1 cellular context compared by ENCODE assay signal in genomic region chr1:23732363-23733224, GRCh38.
TF ChIP-seq lines count a peak whose summit lies in the region.

No MANE protein-coding gene starts in this region.

TF ChIP-seq in K562, 482 proteins besides CTCF, POLR2A, EP300 and RAD21 (continues in another document):
- TF ChIP-seq NFE2 (IDR thresholded peaks at IDR 0.05; ENCODE audit: low read depth) (peak; percentile 91), ZNF785 (CRISPR knock-in tag; IDR thresholded peaks at IDR 0.05) (no peak), ZBTB33 (CRISPR knock-in tag; IDR thresholded peaks at IDR 0.05) (peak; percentile 75; the same call in 1 of the 2 replicates), JUN (IDR thresholded peaks at IDR 0.05; ENCODE audit: borderline replicate concordance, low read depth, low read length) (peak; percentile 80), JUN (CRISPR knock-in tag; IDR thresholded peaks at IDR 0.05; ENCODE audit: borderline replicate concordance) (no peak), FOSL1 (tag; conservative IDR thresholded peaks at IDR 0.05) (peak; percentile 72), BCOR (IDR thresholded peaks at IDR 0.05) (no peak), ZNF124 (CRISPR knock-in tag; IDR thresholded peaks at IDR 0.05) (no peak), EGR1 (conservative IDR thresholded peaks at IDR 0.05) (peak; percentile 29; the same call in 1 of the 2 replicates), SMC3 (conservative IDR thresholded peaks at IDR 0.05; ENCODE audit: insufficient read depth, low read depth, low read length) (no peak), MAFG (tag; conservative IDR thresholded peaks at IDR 0.05) (peak; percentile 86), HMGN3 (IDR thresholded peaks at IDR 0.05; ENCODE audit: borderline replicate concordance, extremely low read depth, insufficient read length, low read depth, low read length) (no peak), NFATC3 (IDR thresholded peaks at IDR 0.05) (no peak), MAFK (IDR thresholded peaks at IDR 0.05; ENCODE audit: low read length) (peak; percentile 88), SAFB2 (IDR thresholded peaks at IDR 0.05; ENCODE audit: borderline replicate concordance, low read depth, low read length, severe bottlenecking) (no peak), CTBP1 (IDR thresholded peaks at IDR 0.05; ENCODE audit: borderline replicate concordance) (peak; percentile 64; the same call in 1 of the 2 replicates), SNRNP70 (optimal IDR thresholded peaks at IDR 0.05; ENCODE audit: low read depth, low read length) (no peak), KDM1A (IDR thresholded peaks at IDR 0.05) (peak; percentile 18 to 61; a peak in 1 of 4 replicates), DPF2 (IDR thresholded peaks at IDR 0.05) (peak; percentile 70), NFE2L1 (tag; IDR thresholded peaks at IDR 0.05; ENCODE audit: borderline replicate concordance, low read depth) (peak; percentile 62; the same call in 1 of the 2 replicates), ZNF140 (CRISPR knock-in tag; IDR thresholded peaks at IDR 0.05) (no peak), SRSF3 (IDR thresholded peaks at IDR 0.05; ENCODE audit: insufficient read depth, low read length) (no peak), ATF3 (IDR thresholded peaks at IDR 0.05) (peak; percentile 75), ATF3 (CRISPR knock-in tag; conservative IDR thresholded peaks at IDR 0.05) (no peak), FUS (optimal IDR thresholded peaks at IDR 0.05; ENCODE audit: low read depth, low read length) (no peak), CBX3 (IDR thresholded peaks at IDR 0.05; ENCODE audit: borderline replicate concordance in 1 of 2, low read length in 2 of 2) (0 out of 3 replicates have a peak, but pooled peaks of 1 of the 2 experiments have one; percentile 14), FOS (IDR thresholded peaks at IDR 0.05; ENCODE audit: extremely low read depth, insufficient read length) (peak; percentile 35), ETV1 (tag; conservative IDR thresholded peaks at IDR 0.05; ENCODE audit: low read depth) (no peak), C11orf30 (IDR thresholded peaks at IDR 0.05; ENCODE audit: low read depth) (peak; percentile 87), BACH1 (tag; IDR thresholded peaks at IDR 0.05) (peak; percentile 84), GABPA (tag; conservative IDR thresholded peaks at IDR 0.05; ENCODE audit: low read depth) (no peak), ZFP30 (CRISPR knock-in tag; IDR thresholded peaks at IDR 0.05; ENCODE audit: borderline replicate concordance) (no peak), HNRNPK (IDR thresholded peaks at IDR 0.05; ENCODE audit: low read depth, low read length, poor library complexity, severe bottlenecking) (no peak), MTA2 (IDR thresholded peaks at IDR 0.05; ENCODE audit: low read depth) (no peak), ARID1B (IDR thresholded peaks at IDR 0.05) (peak; percentile 51; the same call in 1 of the 2 replicates), ETV5 (CRISPR knock-in tag; IDR thresholded peaks at IDR 0.05; ENCODE audit: low read depth) (no peak), CBX2 (IDR thresholded peaks at IDR 0.05; ENCODE audit: insufficient read depth, low read length, poor library complexity, severe bottlenecking) (no peak), ZNF316 (IDR thresholded peaks at IDR 0.05) (peak; percentile 89), HOXB6 (CRISPR knock-in tag; IDR thresholded peaks at IDR 0.05; ENCODE audit: borderline replicate concordance) (no peak), JUND (IDR thresholded peaks at IDR 0.05; ENCODE audit: borderline replicate concordance, low read depth, low read length) (peak; percentile 74; the same call in 1 of the 2 replicates), JUND (tag; IDR thresholded peaks at IDR 0.05; ENCODE audit: borderline replicate concordance, low read depth, low read length) (peak; percentile 46; the same call in 1 of the 3 replicates), POLR2AphosphoS2 (IDR thresholded peaks at IDR 0.05; ENCODE audit: low read length) (no peak)
- TF ChIP-seq, protein P1, sequence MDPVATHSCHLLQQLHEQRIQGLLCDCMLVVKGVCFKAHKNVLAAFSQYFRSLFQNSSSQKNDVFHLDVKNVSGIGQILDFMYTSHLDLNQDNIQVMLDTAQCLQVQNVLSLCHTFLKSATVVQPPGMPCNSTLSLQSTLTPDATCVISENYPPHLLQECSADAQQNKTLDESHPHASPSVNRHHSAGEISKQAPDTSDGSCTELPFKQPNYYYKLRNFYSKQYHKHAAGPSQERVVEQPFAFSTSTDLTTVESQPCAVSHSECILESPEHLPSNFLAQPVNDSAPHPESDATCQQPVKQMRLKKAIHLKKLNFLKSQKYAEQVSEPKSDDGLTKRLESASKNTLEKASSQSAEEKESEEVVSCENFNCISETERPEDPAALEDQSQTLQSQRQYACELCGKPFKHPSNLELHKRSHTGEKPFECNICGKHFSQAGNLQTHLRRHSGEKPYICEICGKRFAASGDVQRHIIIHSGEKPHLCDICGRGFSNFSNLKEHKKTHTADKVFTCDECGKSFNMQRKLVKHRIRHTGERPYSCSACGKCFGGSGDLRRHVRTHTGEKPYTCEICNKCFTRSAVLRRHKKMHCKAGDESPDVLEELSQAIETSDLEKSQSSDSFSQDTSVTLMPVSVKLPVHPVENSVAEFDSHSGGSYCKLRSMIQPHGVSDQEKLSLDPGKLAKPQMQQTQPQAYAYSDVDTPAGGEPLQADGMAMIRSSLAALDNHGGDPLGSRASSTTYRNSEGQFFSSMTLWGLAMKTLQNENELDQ (CRISPR knock-in tag; IDR thresholded peaks at IDR 0.05; ENCODE audit: borderline replicate concordance) = no peak
- TF ChIP-seq, protein P2, sequence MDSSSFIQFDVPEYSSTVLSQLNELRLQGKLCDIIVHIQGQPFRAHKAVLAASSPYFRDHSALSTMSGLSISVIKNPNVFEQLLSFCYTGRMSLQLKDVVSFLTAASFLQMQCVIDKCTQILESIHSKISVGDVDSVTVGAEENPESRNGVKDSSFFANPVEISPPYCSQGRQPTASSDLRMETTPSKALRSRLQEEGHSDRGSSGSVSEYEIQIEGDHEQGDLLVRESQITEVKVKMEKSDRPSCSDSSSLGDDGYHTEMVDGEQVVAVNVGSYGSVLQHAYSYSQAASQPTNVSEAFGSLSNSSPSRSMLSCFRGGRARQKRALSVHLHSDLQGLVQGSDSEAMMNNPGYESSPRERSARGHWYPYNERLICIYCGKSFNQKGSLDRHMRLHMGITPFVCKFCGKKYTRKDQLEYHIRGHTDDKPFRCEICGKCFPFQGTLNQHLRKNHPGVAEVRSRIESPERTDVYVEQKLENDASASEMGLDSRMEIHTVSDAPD (CRISPR knock-in tag; IDR thresholded peaks at IDR 0.05) = no peak
- TF ChIP-seq, protein P3, sequence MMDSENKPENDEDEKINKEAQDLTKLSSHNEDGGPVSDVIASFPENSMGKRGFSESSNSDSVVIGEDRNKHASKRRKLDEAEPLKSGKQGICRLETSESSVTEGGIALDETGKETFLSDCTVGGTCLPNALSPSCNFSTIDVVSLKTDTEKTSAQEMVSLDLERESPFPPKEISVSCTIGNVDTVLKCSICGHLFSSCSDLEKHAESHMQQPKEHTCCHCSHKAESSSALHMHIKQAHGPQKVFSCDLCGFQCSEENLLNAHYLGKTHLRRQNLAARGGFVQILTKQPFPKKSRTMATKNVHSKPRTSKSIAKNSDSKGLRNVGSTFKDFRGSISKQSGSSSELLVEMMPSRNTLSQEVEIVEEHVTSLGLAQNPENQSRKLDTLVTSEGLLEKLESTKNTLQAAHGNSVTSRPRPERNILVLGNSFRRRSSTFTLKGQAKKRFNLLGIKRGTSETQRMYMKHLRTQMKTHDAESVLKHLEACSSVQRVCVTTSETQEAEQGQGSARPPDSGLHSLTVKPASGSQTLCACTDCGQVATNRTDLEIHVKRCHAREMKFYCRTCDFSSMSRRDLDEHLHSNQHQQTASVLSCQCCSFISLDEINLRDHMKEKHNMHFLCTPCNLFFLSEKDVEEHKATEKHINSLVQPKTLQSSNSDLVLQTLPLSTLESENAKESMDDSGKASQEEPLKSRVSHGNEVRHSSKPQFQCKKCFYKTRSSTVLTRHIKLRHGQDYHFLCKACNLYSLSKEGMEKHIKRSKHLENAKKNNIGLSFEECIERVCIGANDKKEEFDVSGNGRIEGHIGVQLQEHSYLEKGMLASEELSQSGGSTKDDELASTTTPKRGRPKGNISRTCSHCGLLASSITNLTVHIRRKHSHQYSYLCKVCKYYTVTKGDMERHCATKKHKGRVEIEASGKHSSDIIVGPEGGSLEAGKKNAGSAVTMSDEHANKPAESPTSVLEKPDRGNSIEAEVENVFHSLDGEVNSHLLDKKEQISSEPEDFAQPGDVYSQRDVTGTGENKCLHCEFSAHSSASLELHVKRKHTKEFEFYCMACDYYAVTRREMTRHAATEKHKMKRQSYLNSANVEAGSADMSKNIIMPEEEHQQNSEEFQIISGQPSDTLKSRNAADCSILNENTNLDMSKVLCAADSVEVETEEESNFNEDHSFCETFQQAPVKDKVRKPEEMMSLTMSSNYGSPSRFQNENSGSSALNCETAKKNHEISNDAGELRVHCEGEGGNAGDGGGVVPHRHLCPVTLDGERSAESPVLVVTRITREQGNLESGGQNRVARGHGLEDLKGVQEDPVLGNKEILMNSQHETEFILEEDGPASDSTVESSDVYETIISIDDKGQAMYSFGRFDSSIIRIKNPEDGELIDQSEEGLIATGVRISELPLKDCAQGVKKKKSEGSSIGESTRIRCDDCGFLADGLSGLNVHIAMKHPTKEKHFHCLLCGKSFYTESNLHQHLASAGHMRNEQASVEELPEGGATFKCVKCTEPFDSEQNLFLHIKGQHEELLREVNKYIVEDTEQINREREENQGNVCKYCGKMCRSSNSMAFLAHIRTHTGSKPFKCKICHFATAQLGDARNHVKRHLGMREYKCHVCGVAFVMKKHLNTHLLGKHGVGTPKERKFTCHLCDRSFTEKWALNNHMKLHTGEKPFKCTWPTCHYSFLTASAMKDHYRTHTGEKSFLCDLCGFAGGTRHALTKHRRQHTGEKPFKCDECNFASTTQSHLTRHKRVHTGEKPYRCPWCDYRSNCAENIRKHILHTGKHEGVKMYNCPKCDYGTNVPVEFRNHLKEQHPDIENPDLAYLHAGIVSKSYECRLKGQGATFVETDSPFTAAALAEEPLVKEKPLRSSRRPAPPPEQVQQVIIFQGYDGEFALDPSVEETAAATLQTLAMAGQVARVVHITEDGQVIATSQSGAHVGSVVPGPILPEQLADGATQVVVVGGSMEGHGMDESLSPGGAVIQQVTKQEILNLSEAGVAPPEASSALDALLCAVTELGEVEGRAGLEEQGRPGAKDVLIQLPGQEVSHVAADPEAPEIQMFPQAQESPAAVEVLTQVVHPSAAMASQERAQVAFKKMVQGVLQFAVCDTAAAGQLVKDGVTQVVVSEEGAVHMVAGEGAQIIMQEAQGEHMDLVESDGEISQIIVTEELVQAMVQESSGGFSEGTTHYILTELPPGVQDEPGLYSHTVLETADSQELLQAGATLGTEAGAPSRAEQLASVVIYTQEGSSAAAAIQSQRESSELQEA (IDR thresholded peaks at IDR 0.05; ENCODE audit: low read depth) = no peak
- TF ChIP-seq, protein P4, sequence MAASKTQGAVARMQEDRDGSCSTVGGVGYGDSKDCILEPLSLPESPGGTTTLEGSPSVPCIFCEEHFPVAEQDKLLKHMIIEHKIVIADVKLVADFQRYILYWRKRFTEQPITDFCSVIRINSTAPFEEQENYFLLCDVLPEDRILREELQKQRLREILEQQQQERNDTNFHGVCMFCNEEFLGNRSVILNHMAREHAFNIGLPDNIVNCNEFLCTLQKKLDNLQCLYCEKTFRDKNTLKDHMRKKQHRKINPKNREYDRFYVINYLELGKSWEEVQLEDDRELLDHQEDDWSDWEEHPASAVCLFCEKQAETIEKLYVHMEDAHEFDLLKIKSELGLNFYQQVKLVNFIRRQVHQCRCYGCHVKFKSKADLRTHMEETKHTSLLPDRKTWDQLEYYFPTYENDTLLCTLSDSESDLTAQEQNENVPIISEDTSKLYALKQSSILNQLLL (CRISPR knock-in tag; IDR thresholded peaks at IDR 0.05; ENCODE audit: borderline replicate concordance) = no peak
- TF ChIP-seq, protein P5, sequence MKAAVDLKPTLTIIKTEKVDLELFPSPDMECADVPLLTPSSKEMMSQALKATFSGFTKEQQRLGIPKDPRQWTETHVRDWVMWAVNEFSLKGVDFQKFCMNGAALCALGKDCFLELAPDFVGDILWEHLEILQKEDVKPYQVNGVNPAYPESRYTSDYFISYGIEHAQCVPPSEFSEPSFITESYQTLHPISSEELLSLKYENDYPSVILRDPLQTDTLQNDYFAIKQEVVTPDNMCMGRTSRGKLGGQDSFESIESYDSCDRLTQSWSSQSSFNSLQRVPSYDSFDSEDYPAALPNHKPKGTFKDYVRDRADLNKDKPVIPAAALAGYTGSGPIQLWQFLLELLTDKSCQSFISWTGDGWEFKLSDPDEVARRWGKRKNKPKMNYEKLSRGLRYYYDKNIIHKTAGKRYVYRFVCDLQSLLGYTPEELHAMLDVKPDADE (conservative IDR thresholded peaks at IDR 0.05; ENCODE audit: control insufficient read depth, low read depth, low read length) = no peak
- TF ChIP-seq, protein P6, sequence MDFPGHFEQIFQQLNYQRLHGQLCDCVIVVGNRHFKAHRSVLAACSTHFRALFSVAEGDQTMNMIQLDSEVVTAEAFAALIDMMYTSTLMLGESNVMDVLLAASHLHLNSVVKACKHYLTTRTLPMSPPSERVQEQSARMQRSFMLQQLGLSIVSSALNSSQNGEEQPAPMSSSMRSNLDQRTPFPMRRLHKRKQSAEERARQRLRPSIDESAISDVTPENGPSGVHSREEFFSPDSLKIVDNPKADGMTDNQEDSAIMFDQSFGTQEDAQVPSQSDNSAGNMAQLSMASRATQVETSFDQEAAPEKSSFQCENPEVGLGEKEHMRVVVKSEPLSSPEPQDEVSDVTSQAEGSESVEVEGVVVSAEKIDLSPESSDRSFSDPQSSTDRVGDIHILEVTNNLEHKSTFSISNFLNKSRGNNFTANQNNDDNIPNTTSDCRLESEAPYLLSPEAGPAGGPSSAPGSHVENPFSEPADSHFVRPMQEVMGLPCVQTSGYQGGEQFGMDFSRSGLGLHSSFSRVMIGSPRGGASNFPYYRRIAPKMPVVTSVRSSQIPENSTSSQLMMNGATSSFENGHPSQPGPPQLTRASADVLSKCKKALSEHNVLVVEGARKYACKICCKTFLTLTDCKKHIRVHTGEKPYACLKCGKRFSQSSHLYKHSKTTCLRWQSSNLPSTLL (IDR thresholded peaks at IDR 0.05) = no peak
